9 cellular contexts compared by ENCODE assay signal in the genomic region with DNA sequence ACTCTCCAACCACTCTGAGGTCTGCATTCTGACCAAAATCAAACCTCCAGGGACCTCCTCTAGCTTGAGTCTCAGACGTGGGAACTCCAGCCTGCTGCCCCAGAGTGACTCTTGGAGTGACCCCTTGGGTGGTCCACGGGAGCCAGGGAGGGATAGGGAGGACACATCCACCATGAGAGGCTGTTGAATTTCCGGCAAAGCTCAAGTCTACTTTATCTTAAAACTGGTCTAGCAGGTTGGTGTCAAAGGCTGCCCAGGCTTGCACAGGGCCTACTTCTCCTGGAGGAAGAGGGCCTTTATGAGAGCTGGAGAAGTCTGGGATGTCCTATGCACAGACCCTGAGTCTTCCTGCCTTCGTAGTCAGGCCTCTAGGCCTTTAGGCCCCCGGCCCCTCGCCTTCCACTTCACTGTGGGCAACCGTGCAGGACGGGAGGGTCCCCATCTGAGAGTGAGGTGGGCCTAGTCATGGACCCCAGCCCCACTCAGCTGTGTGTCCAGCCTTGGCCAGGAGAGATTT. TPM values are rescaled to one million over a fixed set of nuclear protein-coding genes. Genes with fewer than 3 reads are reported as not detected.
DNase-seq lines count a peak whose midpoint lies in the region; ATAC-seq and TF ChIP-seq lines count a peak whose summit lies in the region.
"Had no signal": no experiment of that assay in that cellular context is flagged by ENCODE, and none has a peak within 500 bp of the region (broad histone marks: within the 10 kb centered on the region; RNA-seq: fewer than 3 reads in every experiment).

No MANE protein-coding gene starts in this region.

- intact Hi-C loops in CD4-positive, alpha-beta T cell (cut with DNase I, micrococcal nuclease) = no loop called here

- H3K27ac ChIP-seq in CD4-positive, alpha-beta T cell (ENCODE audit: low read depth, low read length) = peak overlapping the region; percentile 73
- peak overlapping the region; percentile 93 for H3K27ac ChIP-seq in RWPE2 (ENCODE audit: poor library complexity, severe bottlenecking)

- H3K4me1 ChIP-seq in RWPE2 (ENCODE audit: insufficient read depth, poor library complexity, severe bottlenecking) = peaks cover 28% of the 10 kb centered on the region

- POLR2A ChIA-PET in CD4-positive, alpha-beta T cell (lab: Charles Lee) = interaction anchor here (1.1 to 20.8 kb wide), 9 partner anchors 8 to 782 kb away, joined by 3 to 446 read pairs (median 7); a partner anchor contains a TSS

- no peaks in the 10 kb centered on the region for H3K27me3 ChIP-seq in CD4-positive, alpha-beta T cell (ENCODE audit: control insufficient read depth, insufficient read depth, low read length)
- no peaks in the 10 kb centered on the region for H3K27me3 ChIP-seq in RWPE2 (ENCODE audit: insufficient read depth, poor library complexity, severe bottlenecking)

- no peaks in the 10 kb centered on the region for H3K27me3 Mint-ChIP-seq in CD4-positive, alpha-beta T cell
- H3K27me3 Mint-ChIP-seq in progenitor cell of endocrine pancreas = no peaks in the 10 kb centered on the region
- H3K27me3 Mint-ChIP-seq: IgD-negative memory B cell had no signal

- peak overlapping the region; percentile 93 for H3K27ac Mint-ChIP-seq in CD4-positive, alpha-beta T cell
- H3K27ac Mint-ChIP-seq in progenitor cell of endocrine pancreas = peak overlapping the region; percentile 99

- H3K4me3 Mint-ChIP-seq in CD4-positive, alpha-beta T cell = peak overlapping the region; percentile 74
- H3K4me3 Mint-ChIP-seq in progenitor cell of endocrine pancreas (ENCODE audit: low read depth) = peak overlapping the region; percentile 50

- H3K36me3 Mint-ChIP-seq in CD4-positive, alpha-beta T cell (ENCODE audit: low read depth) = peaks cover 41% of the 10 kb centered on the region
- H3K36me3 Mint-ChIP-seq in progenitor cell of endocrine pancreas (ENCODE audit: insufficient read depth) = peaks cover 3% of the 10 kb centered on the region

- H3K9me3 ChIP-seq in CD4-positive, alpha-beta T cell (ENCODE audit: control insufficient read depth, low read length) = no peaks in the 10 kb centered on the region
- no peaks in the 10 kb centered on the region for H3K9me3 ChIP-seq in RWPE2 (ENCODE audit: severe bottlenecking)

- H3K9me3 Mint-ChIP-seq in CD4-positive, alpha-beta T cell = no peaks in the 10 kb centered on the region
- no peaks in the 10 kb centered on the region for H3K9me3 Mint-ChIP-seq in progenitor cell of endocrine pancreas (ENCODE audit: low read depth)
- H3K9me3 Mint-ChIP-seq: IgD-negative memory B cell had no signal

- ATAC-seq in CD4-positive, alpha-beta T cell (ENCODE audit: poor library complexity) = no peak
- ATAC-seq in RWPE2 (ENCODE audit: low read depth) (peak; percentile 37), esophagus mucosa (peak; percentile 43), GM19455 (IDR thresholded peaks at IDR 0.05; ENCODE audit: unreplicated experiment) (no peak)

- no peak for DNase-seq in CD4-positive, alpha-beta T cell
- DNase-seq in RWPE2 (ENCODE audit: low spot score) (no peak), progenitor cell of endocrine pancreas (ENCODE audit: low spot score, unreplicated experiment) (no peak), dermis blood vessel endothelial cell (no peak), LoVo (ENCODE audit: low spot score) (no peak)
- no peak for DNase-seq in stimulated activated naive CD4-positive, alpha-beta T cell treated with Interleukin-2 at 50 U/mL for 16 hours (lab: John Stamatoyannopoulos, UW)

- H3K4me1 Mint-ChIP-seq in CD4-positive, alpha-beta T cell (ENCODE audit: low read depth) = peaks cover 80% of the 10 kb centered on the region
- peaks cover 31% of the 10 kb centered on the region for H3K4me1 Mint-ChIP-seq in progenitor cell of endocrine pancreas (ENCODE audit: low read depth)

- peaks cover 12% of the 10 kb centered on the region; the same call in 1 of the 2 replicates for H3K36me3 ChIP-seq in RWPE2 (ENCODE audit: low read depth)

- CTCF ChIA-PET in CD4-positive, alpha-beta T cell (lab: Charles Lee) = interaction anchor here (0.9 to 2.6 kb wide), 2 partner anchors 9 to 12 kb away, joined by 3 to 20 read pairs; a partner anchor contains a TSS

- no peak overlapping the region for H3K4me3 ChIP-seq in RWPE2 (ENCODE audit: severe bottlenecking)

- no peak for TF ChIP-seq CTCF in CD4-positive, alpha-beta T cell (IDR thresholded peaks at IDR 0.05)
- no peak for TF ChIP-seq CTCF in RWPE2 (IDR thresholded peaks at IDR 0.05; ENCODE audit: poor library complexity, severe bottlenecking)
- TF ChIP-seq CTCF in progenitor cell of endocrine pancreas (IDR thresholded peaks at IDR 0.05; ENCODE audit: unreplicated experiment) = no peak

RNA-seq across cellular contexts. Expression of a gene that starts 8.8 kb away (rescaled TPM):
- total RNA-seq in CD4-positive, alpha-beta T cell = 1 to 10 TPM; 3.5 to 3.7 TPM
- total RNA-seq in esophagus mucosa = 4.8 TPM
- 4.9 and 5.2 TPM in 2 replicates for total RNA-seq in progenitor cell of endocrine pancreas
- 0.37 and 0.51 TPM in 2 replicates for total RNA-seq in dermis blood vessel endothelial cell

RNA-seq across cellular contexts. Expression of a gene that starts 14.2 kb away (rescaled TPM):
- 10 to 100 TPM; 16.4 to 16.6 TPM for total RNA-seq in CD4-positive, alpha-beta T cell
- total RNA-seq in esophagus mucosa (50.5 TPM), progenitor cell of endocrine pancreas (40.8 and 42.6 TPM in 2 replicates), dermis blood vessel endothelial cell (9.2 and 11.9 TPM in 2 replicates)

RNA-seq across cellular contexts. Expression of a gene that starts 33.4 kb away (rescaled TPM):
- total RNA-seq in CD4-positive, alpha-beta T cell = 10 to 100 TPM; 12.4 to 14.6 TPM
- total RNA-seq in esophagus mucosa (11.0 TPM), progenitor cell of endocrine pancreas (23.0 and 23.7 TPM in 2 replicates), dermis blood vessel endothelial cell (8.1 and 13.3 TPM in 2 replicates)

RNA-seq across cellular contexts. Expression of a gene that starts 35.2 kb away (rescaled TPM):
- total RNA-seq in CD4-positive, alpha-beta T cell = 1 to 10 TPM; 3.9 to 5.2 TPM
- total RNA-seq in esophagus mucosa (0.68 TPM), progenitor cell of endocrine pancreas (12.0 and 12.5 TPM in 2 replicates), dermis blood vessel endothelial cell (2.7 and 3.6 TPM in 2 replicates)

Comparison
In these comparisons a context has a peak if more than half of its experiments do, and no peak if none do; other contexts are left out.
1. ATAC-seq: peak in RWPE2 (single experiment) and esophagus mucosa (single experiment); none in CD4-positive, alpha-beta T cell (single experiment) and GM19455 (single experiment).